ENCODE assay signal across 7 cellular contexts in the genomic region with DNA sequence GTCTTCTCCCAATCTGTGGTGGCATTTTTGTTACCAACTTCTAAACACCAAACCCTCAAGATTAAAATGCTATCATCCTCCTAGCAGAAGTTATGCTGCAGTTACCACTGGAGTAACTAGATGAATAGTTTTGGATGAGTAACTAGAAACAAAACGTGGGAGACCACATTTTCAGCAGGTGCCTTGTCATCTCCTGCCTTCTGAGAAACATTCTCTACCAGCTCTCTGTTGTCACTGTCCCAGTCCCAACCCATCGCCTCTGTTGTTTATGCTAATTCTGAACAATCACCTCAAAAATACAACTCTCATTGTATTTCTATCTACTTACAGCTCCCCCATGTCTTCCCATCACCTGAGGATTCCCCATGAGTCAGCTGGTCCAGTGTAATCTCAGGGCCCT.
"Had no signal": no experiment of that assay in that cellular context is flagged by ENCODE, and none has a peak within 500 bp of the region (broad histone marks: within the 10 kb centered on the region; RNA-seq: fewer than 3 reads in every experiment).

No MANE protein-coding gene starts in this region.

- H3K36me3 Mint-ChIP-seq: IgD-negative memory B cell had no signal

- H3K4me3 ChIP-seq: K562 had no signal

- H3K27ac ChIP-seq: HL-60 had no signal

- H3K4me3 Mint-ChIP-seq: IgD-negative memory B cell had no signal

- DNase-seq: IMR-90, KBM-7, KG1 had no signal

- H3K27me3 Mint-ChIP-seq: IgD-negative memory B cell had no signal

- ATAC-seq: HepG2, K562 had no signal

- H3K27ac Mint-ChIP-seq: IgD-negative memory B cell had no signal

- H3K4me1 Mint-ChIP-seq: IgD-negative memory B cell had no signal
